8 cellular contexts compared by ENCODE assay signal in genomic region chr15:90660195-90660995, GRCh38. TPM values are rescaled to one million over a fixed set of nuclear protein-coding genes. Genes with fewer than 3 reads are reported as not detected.
A peak's percentile ranks its signal among the peaks of the same experiment; 100 is the strongest.
DNase-seq lines count a peak whose midpoint lies in the region; ATAC-seq and TF ChIP-seq lines count a peak whose summit lies in the region.

No MANE protein-coding gene starts in this region.

- H3K4me3 ChIP-seq in A673 (ENCODE audit: low read depth, low read length, poor library complexity, severe bottlenecking): no peak overlapping the region

- intact Hi-C loops in A673 (cut with micrococcal nuclease; ENCODE audit: unreplicated experiment) (loop anchor here (5.0 kb wide), 1 partner anchor 212 kb away; no protein-coding TSS in a partner anchor), cardiac septum (cut with DNase I) (no loop called here)

- ATAC-seq in GM19025 (IDR thresholded peaks at IDR 0.05; ENCODE audit: low read depth, unreplicated experiment) (peak; percentile 61), HG03159 (IDR thresholded peaks at IDR 0.05; ENCODE audit: unreplicated experiment) (peak; percentile 60)

- no TSS peak for BruUV-seq in A673 (replicated peaks; lab: Mats Ljungman, UMichigan)

- no peaks in the 10 kb centered on the region for H3K27me3 ChIP-seq in A673 (replicated peaks; ENCODE audit: insufficient read depth, low read depth, low read length, poor library complexity)

- DNase-seq in A673 (ENCODE audit: low spot score) (peak; percentile 84), SIG-M5 (lab: John Stamatoyannopoulos, UW) (peak; percentile 87), cardiac septum (ENCODE audit: low spot score) (peak; percentile 86), DMS79 (lab: John Stamatoyannopoulos, UW) (no peak)
- DNase-seq in activated naive CD4-positive, alpha-beta T cell treated with Interleukin-2 at 50 U/mL for 16 hours: peak; percentile 81
- DNase-seq in stimulated activated CD4-positive, alpha-beta T cell treated with anti-CD3 and anti-CD28 coated beads, Interleukin-15, amount 100 ng/mL, for 1 hour (ENCODE audit: low read depth in 1 of 2, low spot score in 1 of 2): peak; percentile 28 to 38

- TF ChIP-seq CTCF in A673 (conservative IDR thresholded peaks at IDR 0.05; ENCODE audit: low read depth, low read length): no peak

- CTCF ChIA-PET in A673 (lab: Charles Lee): interaction anchor here (0.6 kb wide), 1 partner anchor 9 kb away, joined by 6 read pairs; no protein-coding TSS in a partner anchor

- H3K27ac ChIP-seq in A673 (ENCODE audit: low read depth, low read length, poor library complexity, severe bottlenecking): peak overlapping the region; percentile 17

- H3K36me3 ChIP-seq in A673 (ENCODE audit: insufficient read depth, low read length, poor library complexity, severe bottlenecking): no peaks in the 10 kb centered on the region

- H3K9me3 ChIP-seq in A673 (ENCODE audit: low read depth, low read length, poor library complexity, severe bottlenecking): peaks cover 7% of the 10 kb centered on the region

- POLR2A ChIA-PET in A673 (lab: Charles Lee; ENCODE audit: low non-redundant PET): no interaction called here

- peaks cover 45% of the 10 kb centered on the region for H3K4me1 ChIP-seq in A673 (ENCODE audit: insufficient read depth, low read length, poor library complexity, severe bottlenecking)

RNA-seq across cellular contexts. Expression of gene BLM, which starts 56.8 kb away (rescaled TPM):
- 40.0 and 43.6 TPM in 2 replicates for total RNA-seq in A673 (2021)
- total RNA-seq in cardiac septum: 0.75 TPM

Comparison
In these comparisons a context has a peak if more than half of its experiments do, and no peak if none do; other contexts are left out.
1. RNA of gene BLM, which starts 56.8 kb away (total RNA-seq): 40.0 to 43.6 TPM in A673; 0.75 TPM in cardiac septum (single experiment); every median in the first group is over 10 times any median in the second.